In genomic region chr6:103879800-103880199, GRCh38 we compare ENCODE assay signal across 8 cellular contexts.
"Had no signal": no experiment of that assay in that cellular context is flagged by ENCODE, and none has a peak within 500 bp of the region (broad histone marks: within the 10 kb centered on the region; RNA-seq: fewer than 3 reads in every experiment).

No MANE protein-coding gene starts in this region.

- FAIRE-seq: G401.6, GM12878, GM12891, GM12892, GM18507, GM19239 had no signal

- H3K4me3 ChIP-seq: GM12878 had no signal

- DNase-seq: GDM1, GF-D8 had no signal

- ATAC-seq: GM12878 had no signal
